ENCODE assay signal across 23 cellular contexts in genomic region chr2:128726221-128726620, GRCh38.
"Had no signal": no experiment of that assay in that cellular context is flagged by ENCODE, and none has a peak within 500 bp of the region (broad histone marks: within the 10 kb centered on the region; RNA-seq: fewer than 3 reads in every experiment).

No MANE protein-coding gene starts in this region.

- DNase-seq: activated CD4-positive, CD25-positive, alpha-beta regulatory T cell treated with anti-CD3 and anti-CD28 coated beads, Interleukin-2, amount 50 U/mL, for 72 hours; activated CD8-positive, alpha-beta memory T cell treated with anti-CD3 and anti-CD28 coated beads for 24 hours; activated CD8-positive, alpha-beta memory T cell treated with anti-CD3 and anti-CD28 coated beads, Interleukin-2, amount 50 U/mL, for 48 hours; activated naive CD4-positive, alpha-beta T cell treated with Interleukin-2 at 50 U/mL for 16 hours; activated naive CD8-positive, alpha-beta T cell treated with anti-CD3 and anti-CD28 coated beads for 36 hours; activated T-cell treated with anti-CD3 and anti-CD28 coated beads, Interleukin-2, amount 50 U/mL, for 4 hours; amygdala; cerebellar nuclear complex; esophagus squamous epithelium; head of caudate nucleus; hypothalamus; mesenchymal stem cell; mucosa of descending colon; nucleus accumbens; right lobe of liver; small intestine; stimulated activated CD4-positive, alpha-beta T cell treated with anti-CD3 and anti-CD28 coated beads, Interleukin-2, amount 100 ng/mL, for 24 hours; stimulated activated naive CD8-positive, alpha-beta T cell treated with anti-CD3 and anti-CD28 coated beads, Interleukin-15, amount 100 ng/mL, for 72 hours; WERI-Rb-1 had no signal

- H3K36me3 ChIP-seq: esophagus squamous epithelium, gastroesophageal sphincter, right lobe of liver, tibial nerve, WERI-Rb-1 had no signal

- H3K9me3 ChIP-seq: right lobe of liver had no signal

- ATAC-seq: activated T-cell treated with anti-CD3 and anti-CD28 coated beads, Interleukin-2, amount 50 U/mL, for 4 hours; gastroesophageal sphincter; mucosa of descending colon; right lobe of liver; stimulated activated effector memory CD8-positive, alpha-beta T cell treated with anti-CD3 and anti-CD28 coated beads, Interleukin-12 subunit alpha, Interleukin-12 subunit beta, amount 100 ng/mL, for 72 hours; stimulated activated naive CD8-positive, alpha-beta T cell treated with anti-CD3 and anti-CD28 coated beads, Interleukin-15, amount 100 ng/mL, for 72 hours had no signal

- H3K4me1 ChIP-seq: gastroesophageal sphincter, right lobe of liver, tibial nerve had no signal

- H3K4me3 ChIP-seq: coronary artery, esophagus squamous epithelium, gastroesophageal sphincter, mucosa of descending colon, right lobe of liver, tibial nerve had no signal

- H3K27me3 ChIP-seq: esophagus squamous epithelium, gastroesophageal sphincter, right lobe of liver, tibial nerve had no signal

- H3K27ac ChIP-seq: coronary artery, esophagus squamous epithelium, gastroesophageal sphincter, right lobe of liver, tibial nerve, WERI-Rb-1 had no signal
